25 cellular contexts compared by ENCODE assay signal in the genomic region with DNA sequence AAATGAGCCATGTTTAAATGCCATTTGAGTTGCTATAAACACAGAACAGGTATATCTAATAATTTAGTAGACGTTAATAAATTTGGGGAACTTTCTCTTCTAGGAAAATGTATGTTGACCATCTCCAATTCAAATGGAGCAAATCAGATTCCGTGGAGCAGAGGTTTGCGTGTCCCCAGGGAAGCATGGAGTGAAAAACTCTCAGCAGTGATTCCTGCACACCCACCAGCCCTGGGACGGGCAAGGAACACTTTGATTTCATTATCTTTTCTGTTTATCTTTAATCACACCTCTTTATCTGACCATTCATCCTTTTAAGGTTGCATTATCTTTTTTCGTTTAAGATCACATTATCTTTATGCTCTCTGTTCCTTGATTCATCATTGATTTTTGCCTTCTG.
DNase-seq lines count a peak whose midpoint lies in the region; ATAC-seq, FAIRE-seq and TF ChIP-seq lines count a peak whose summit lies in the region.
"Had no signal": no experiment of that assay in that cellular context is flagged by ENCODE, and none has a peak within 500 bp of the region (broad histone marks: within the 10 kb centered on the region; RNA-seq: fewer than 3 reads in every experiment).

No MANE protein-coding gene starts in this region.

- no peak for ATAC-seq in activated naive CD8-positive, alpha-beta T cell treated with anti-CD3 and anti-CD28 coated beads, Interleukin-2, amount 50 U/mL, for 24 hours
- ATAC-seq in GM12878 = no peak
- ATAC-seq in stimulated activated effector memory CD8-positive, alpha-beta T cell treated with anti-CD3 and anti-CD28 coated beads, Interleukin-12 subunit alpha, Interleukin-12 subunit beta, amount 100 ng/mL, for 72 hours = no peak
- ATAC-seq: activated CD8-positive, alpha-beta T cell treated with anti-CD3 and anti-CD28 coated beads for 36 hours; PC-3 had no signal

- no peaks in the 10 kb centered on the region; the same call in 1 of the 2 replicates for H3K4me1 ChIP-seq in GM12878 (ENCODE audit: control insufficient read depth, insufficient read depth, low read length)
- peaks cover 3% of the 10 kb centered on the region for H3K4me1 ChIP-seq in mesendoderm (ENCODE audit: control insufficient read depth, low read depth, low read length)
- no peaks in the 10 kb centered on the region for H3K4me1 ChIP-seq in small intestine (ENCODE audit: control insufficient read depth in 2 of 2, insufficient read depth in 1 of 2, low read depth in 1 of 2, low read length in 1 of 2)
- H3K4me1 ChIP-seq: A549 had no signal

- no peak for TF ChIP-seq POLR2A in GM12878 (IDR thresholded peaks at IDR 0.05; ENCODE audit: low read depth, low read length)

- H3K4ac ChIP-seq in mesendoderm (ENCODE audit: low read depth, low read length) = no peak overlapping the region

- no peak overlapping the region for H3K23ac ChIP-seq in mesendoderm (ENCODE audit: low read length)

- no peak overlapping the region for H3K27ac Mint-ChIP-seq in activated naive CD8-positive, alpha-beta T cell
- no peak overlapping the region for H3K27ac Mint-ChIP-seq in activated naive CD8-positive, alpha-beta T cell treated with anti-CD3 and anti-CD28 coated beads, Interleukin-2, amount 50 U/mL, for 24 hours
- H3K27ac Mint-ChIP-seq in stimulated activated effector memory CD8-positive, alpha-beta T cell treated with anti-CD3 and anti-CD28 coated beads, Interleukin-12 subunit alpha, Interleukin-12 subunit beta, amount 100 ng/mL, for 72 hours = no peak overlapping the region
- no peak overlapping the region for H3K27ac Mint-ChIP-seq in HFFc6
- H3K27ac Mint-ChIP-seq: activated CD8-positive, alpha-beta T cell treated with anti-CD3 and anti-CD28 coated beads for 36 hours had no signal

- no peak overlapping the region for H2AK5ac ChIP-seq in mesendoderm (ENCODE audit: low read length)

- H3K9ac ChIP-seq in GM12878 (ENCODE audit: control insufficient read depth, insufficient read depth, low read length) = no peak overlapping the region
- no peak overlapping the region for H3K9ac ChIP-seq in mesendoderm (ENCODE audit: low read length)

- peaks cover 8% of the 10 kb centered on the region for H3K4me1 Mint-ChIP-seq in activated naive CD8-positive, alpha-beta T cell (ENCODE audit: low read depth)
- peaks cover 4% of the 10 kb centered on the region for H3K4me1 Mint-ChIP-seq in activated naive CD8-positive, alpha-beta T cell treated with anti-CD3 and anti-CD28 coated beads, Interleukin-2, amount 50 U/mL, for 24 hours
- peaks cover 7% of the 10 kb centered on the region for H3K4me1 Mint-ChIP-seq in stimulated activated effector memory CD8-positive, alpha-beta T cell treated with anti-CD3 and anti-CD28 coated beads, Interleukin-12 subunit alpha, Interleukin-12 subunit beta, amount 100 ng/mL, for 72 hours
- H3K4me1 Mint-ChIP-seq in HFFc6 (ENCODE audit: low read depth) = no peaks in the 10 kb centered on the region

- intact Hi-C loops in GM12878 (cut with micrococcal nuclease; ENCODE audit: unreplicated experiment) = no loop called here

- no peak for TF ChIP-seq RAD21 in GM12878 (IDR thresholded peaks at IDR 0.05; ENCODE audit: insufficient read depth, low read depth, low read length)

- POLR2A ChIA-PET in GM12878 (lab: Charles Lee) = no interaction called here

- CTCF ChIA-PET in GM12878 (lab: Yijun Ruan, JAX) = no interaction called here

- H3K79me2 ChIP-seq in GM12878 (ENCODE audit: control insufficient read depth, insufficient read depth, low read length) (no peaks in the 10 kb centered on the region), mesendoderm (ENCODE audit: control insufficient read depth, insufficient read depth, low read length) (no peaks in the 10 kb centered on the region)

- H3K4me2 ChIP-seq in GM12878 (ENCODE audit: control insufficient read depth, insufficient read depth) (peak overlapping the region; percentile 78; the same call in 1 of the 2 replicates), mesendoderm (ENCODE audit: low read length) (no peak overlapping the region)

- H3K4me3 Mint-ChIP-seq in activated naive CD8-positive, alpha-beta T cell = peak overlapping the region; percentile 85
- H3K4me3 Mint-ChIP-seq in activated naive CD8-positive, alpha-beta T cell treated with anti-CD3 and anti-CD28 coated beads, Interleukin-2, amount 50 U/mL, for 24 hours = no peak overlapping the region
- H3K4me3 Mint-ChIP-seq in stimulated activated effector memory CD8-positive, alpha-beta T cell treated with anti-CD3 and anti-CD28 coated beads, Interleukin-12 subunit alpha, Interleukin-12 subunit beta, amount 100 ng/mL, for 72 hours = peak overlapping the region; percentile 77
- H3K4me3 Mint-ChIP-seq in HFFc6 = no peak overlapping the region

- in situ Hi-C loops in GM12878 (cut with MboI) = no loop called here

- no peaks in the 10 kb centered on the region for H3K9me3 Mint-ChIP-seq in activated naive CD8-positive, alpha-beta T cell (ENCODE audit: low read depth)
- H3K9me3 Mint-ChIP-seq in activated naive CD8-positive, alpha-beta T cell treated with anti-CD3 and anti-CD28 coated beads, Interleukin-2, amount 50 U/mL, for 24 hours = no peaks in the 10 kb centered on the region
- no peaks in the 10 kb centered on the region for H3K9me3 Mint-ChIP-seq in stimulated activated effector memory CD8-positive, alpha-beta T cell treated with anti-CD3 and anti-CD28 coated beads, Interleukin-12 subunit alpha, Interleukin-12 subunit beta, amount 100 ng/mL, for 72 hours
- peaks cover 14% of the 10 kb centered on the region for H3K9me3 Mint-ChIP-seq in HFFc6
- H3K9me3 Mint-ChIP-seq: activated CD8-positive, alpha-beta T cell treated with anti-CD3 and anti-CD28 coated beads for 36 hours had no signal

- no TSS peak for BruUV-seq in GM12878 (replicated peaks; lab: Mats Ljungman, UMichigan)

- WGBS in GM12878 (ENCODE audit: insufficient coverage, insufficient replicate concordance, low lambda C conversion rate, missing lambda C conversion rate) = 53% methylated on average over 5 of the region's 5 CpGs
- no CpG with 5 or more reads among the region's 5 CpGs for WGBS in mesendoderm (ENCODE audit: extremely low coverage, insufficient coverage, low lambda C conversion rate)
- WGBS in small intestine, 3 donors = 54 to 67% (median 57%) methylated on average over 5 of the region's 5 CpGs

- H3K18ac ChIP-seq in mesendoderm (ENCODE audit: low read length) = no peak overlapping the region

- no peaks in the 10 kb centered on the region for H3K36me3 Mint-ChIP-seq in activated naive CD8-positive, alpha-beta T cell
- no peaks in the 10 kb centered on the region for H3K36me3 Mint-ChIP-seq in activated naive CD8-positive, alpha-beta T cell treated with anti-CD3 and anti-CD28 coated beads, Interleukin-2, amount 50 U/mL, for 24 hours (ENCODE audit: low read depth)
- H3K36me3 Mint-ChIP-seq in stimulated activated effector memory CD8-positive, alpha-beta T cell treated with anti-CD3 and anti-CD28 coated beads, Interleukin-12 subunit alpha, Interleukin-12 subunit beta, amount 100 ng/mL, for 72 hours = no peaks in the 10 kb centered on the region
- no peaks in the 10 kb centered on the region for H3K36me3 Mint-ChIP-seq in HFFc6 (ENCODE audit: low read depth)

- no peak overlapping the region for H3K4me3 ChIP-seq in GM12878
- no peak overlapping the region for H3K4me3 ChIP-seq in mesendoderm (ENCODE audit: low read length)
- no peak overlapping the region for H3K4me3 ChIP-seq in small intestine (ENCODE audit: low read depth in 1 of 2, low read length in 2 of 2)

- peaks cover 2% of the 10 kb centered on the region for H3K27me3 Mint-ChIP-seq in activated naive CD8-positive, alpha-beta T cell
- peaks cover 23% of the 10 kb centered on the region for H3K27me3 Mint-ChIP-seq in activated naive CD8-positive, alpha-beta T cell treated with anti-CD3 and anti-CD28 coated beads, Interleukin-2, amount 50 U/mL, for 24 hours
- H3K27me3 Mint-ChIP-seq in HFFc6 (ENCODE audit: insufficient read depth) = peaks cover 16% of the 10 kb centered on the region

- H2AFZ ChIP-seq in GM12878 (ENCODE audit: control insufficient read depth, low read depth, low read length) = no peak overlapping the region

- no peak for DNase-seq in activated naive CD8-positive, alpha-beta T cell treated with anti-CD3 and anti-CD28 coated beads, Interleukin-2, amount 50 U/mL, for 24 hours
- no peak for DNase-seq in GM12878 (ENCODE audit: low read depth, low spot score)
- peak; percentile 13 for DNase-seq in mesendoderm
- no peak for DNase-seq in stimulated activated effector memory CD8-positive, alpha-beta T cell treated with anti-CD3 and anti-CD28 coated beads, Interleukin-12 subunit alpha, Interleukin-12 subunit beta, amount 100 ng/mL, for 72 hours (ENCODE audit: low spot score in 2 of 2)
- no peak for DNase-seq in HFFc6
- DNase-seq in small intestine = no peak
- DNase-seq in T1000 (lab: John Stamatoyannopoulos, UW) = no peak
- DNase-seq: activated CD8-positive, alpha-beta T cell treated with anti-CD3 and anti-CD28 coated beads for 36 hours; activated naive CD4-positive, alpha-beta T cell treated with anti-CD3 and anti-CD28 coated beads, Interleukin-2, amount 50 U/mL, for 16 hours; activated T-cell treated with anti-CD3 and anti-CD28 coated beads, Interleukin-2, amount 50 U/mL, for 1 hour; effector memory CD4-positive, alpha-beta T cell; GOT3; KG1; lower lobe of right lung; NCI-H187; NCI-H82; PC-3; SIG-M5; stimulated activated CD4-positive, alpha-beta T cell treated with anti-CD3 and anti-CD28 coated beads, Interleukin-1b, Interleukin-23, amount 100 ng/mL, for 48 hours; stimulated activated naive CD4-positive, alpha-beta T cell; T-helper 2 cell had no signal

- H3K27me3 ChIP-seq in GM12878 (replicated peaks in 1 of 2; ENCODE audit: control insufficient read depth in 2 of 2, insufficient read depth in 2 of 2, low read length in 1 of 2) (no peaks in the 10 kb centered on the region; a peak in 1 of 4 replicates), mesendoderm (ENCODE audit: insufficient read depth, low read length, poor library complexity) (no peaks in the 10 kb centered on the region), small intestine (ENCODE audit: control insufficient read depth in 2 of 2, insufficient read depth in 2 of 2, low read length in 2 of 2) (peaks cover 0 to 2% of the 10 kb centered on the region in 2 donors)

- H3K79me1 ChIP-seq in mesendoderm (ENCODE audit: low read length) = no peaks in the 10 kb centered on the region

- H3K9me3 ChIP-seq in GM12878 (replicated peaks; ENCODE audit: control insufficient read depth, insufficient read depth, low read length) = no peaks in the 10 kb centered on the region
- no peaks in the 10 kb centered on the region for H3K9me3 ChIP-seq in small intestine (ENCODE audit: control insufficient read depth, low read depth)
- H3K9me3 ChIP-seq: A549; BLaER1 treated with 17β-estradiol and CSF1 and Interleukin-3, amounts not matched to agents 10 nM and 100 nM; lower lobe of right lung; thoracic aorta had no signal

- H3K36me3 ChIP-seq in GM12878 (ENCODE audit: control insufficient read depth in 2 of 2, insufficient read depth in 2 of 2, low read length in 1 of 2) (no peaks in the 10 kb centered on the region), mesendoderm (ENCODE audit: control insufficient read depth, insufficient read depth, low read length) (no peaks in the 10 kb centered on the region), small intestine (ENCODE audit: control insufficient read depth in 2 of 2, insufficient read depth in 2 of 2, low read length in 2 of 2) (no peaks in the 10 kb centered on the region)
- H3K36me3 ChIP-seq: lower lobe of right lung, thoracic aorta had no signal

- SMC1A ChIA-PET in GM12878 (lab: Charles Lee; ENCODE audit: uncharacterized antibody, unreplicated experiment) = no interaction called here

- no peaks in the 10 kb centered on the region; the same call in 1 of the 2 replicates for H4K20me1 ChIP-seq in GM12878 (ENCODE audit: control insufficient read depth, insufficient read depth)

- no peak overlapping the region for H4K5ac ChIP-seq in mesendoderm (ENCODE audit: low read length)

- RAD21 ChIA-PET in GM12878 (lab: Charles Lee; ENCODE audit: unreplicated experiment) = no interaction called here

- no peak overlapping the region for H3K56ac ChIP-seq in mesendoderm (ENCODE audit: low read length)

- FAIRE-seq in GM12878 (lab: Jason Lieb, UNC) = peak; percentile 62
- FAIRE-seq in small intestine (lab: Jason Lieb, UNC) = no peak
- FAIRE-seq: A549 had no signal

- no peak overlapping the region for H2BK5ac ChIP-seq in mesendoderm (ENCODE audit: low read length)

- TF ChIP-seq CTCF in GM12878 (IDR thresholded peaks at IDR 0.05 in 2 of 3, conservative IDR thresholded peaks at IDR 0.05 in 1 of 3; ENCODE audit: control insufficient read depth in 2 of 3, extremely low read depth in 1 of 3, insufficient read depth in 1 of 3, low read depth in 3 of 3, low read length in 3 of 3) = no peak
- no peak for TF ChIP-seq CTCF in HFFc6 (IDR thresholded peaks at IDR 0.05)

- H3K27ac ChIP-seq in GM12878 (ENCODE audit: control insufficient read depth, insufficient read depth) (no peak overlapping the region), mesendoderm (ENCODE audit: low read depth, low read length) (no peak overlapping the region), small intestine (ENCODE audit: low read depth in 1 of 2, low read length in 1 of 2) (no peak overlapping the region)
- H3K27ac ChIP-seq: A549, lower lobe of right lung, thoracic aorta had no signal

- H2BK120ac ChIP-seq in mesendoderm (ENCODE audit: low read depth, low read length) = no peak overlapping the region

- H4K8ac ChIP-seq in mesendoderm (ENCODE audit: low read depth, low read length) = no peak overlapping the region

- no peak for TF ChIP-seq EP300 in GM12878 (IDR thresholded peaks at IDR 0.05; ENCODE audit: borderline replicate concordance in 1 of 2, control insufficient read depth in 1 of 2, low read depth in 2 of 2, low read length in 2 of 2)

- no peak overlapping the region for H2BK15ac ChIP-seq in mesendoderm (replicated peaks; ENCODE audit: low read depth)

Comparison
In these comparisons a context has a peak if more than half of its experiments do, and no peak if none do; other contexts are left out.
1. H3K4me3 Mint-ChIP-seq: peak in activated naive CD8-positive, alpha-beta T cell (single experiment) and stimulated activated effector memory CD8-positive, alpha-beta T cell treated with anti-CD3 and anti-CD28 coated beads, Interleukin-12 subunit alpha, Interleukin-12 subunit beta, amount 100 ng/mL, for 72 hours (single experiment); none in activated naive CD8-positive, alpha-beta T cell treated with anti-CD3 and anti-CD28 coated beads, Interleukin-2, amount 50 U/mL, for 24 hours (single experiment) and HFFc6 (single experiment).